13 cellular contexts compared by ENCODE assay signal in genomic region chr19:38839816-38840582, GRCh38. TPM values are rescaled to one million over a fixed set of nuclear protein-coding genes. Genes with fewer than 3 reads are reported as not detected.
DNase-seq lines count a peak whose midpoint lies in the region; ATAC-seq and TF ChIP-seq lines count a peak whose summit lies in the region.
"Had no signal": no experiment of that assay in that cellular context is flagged by ENCODE, and none has a peak within 500 bp of the region (broad histone marks: within the 10 kb centered on the region; RNA-seq: fewer than 3 reads in every experiment).

No MANE protein-coding gene starts in this region.

- TF ChIP-seq POLR2A in gastroesophageal sphincter (IDR thresholded peaks at IDR 0.05), result no peak

- TF ChIP-seq CTCF in gastroesophageal sphincter (IDR thresholded peaks at IDR 0.05), result no peak
- no peak for TF ChIP-seq CTCF in OCI-LY7 (conservative IDR thresholded peaks at IDR 0.05; ENCODE audit: low read length)

- no peak overlapping the region for H2AFZ ChIP-seq in OCI-LY7 (ENCODE audit: low read length)

- POLR2A ChIA-PET in activated CD4-positive, alpha-beta memory T cell treated with anti-CD3 and anti-CD28 coated beads for 36 hours (lab: Charles Lee), result interaction anchor here (0.6 to 1.5 kb wide), 4 partner anchors 7 to 9 kb away, joined by 3 to 9 read pairs (median 3); no protein-coding TSS in a partner anchor
- POLR2A ChIA-PET in OCI-LY7 (lab: Charles Lee), result no interaction called here

- H3K4me1 Mint-ChIP-seq in activated CD4-positive, alpha-beta memory T cell treated with anti-CD3 and anti-CD28 coated beads for 36 hours (ENCODE audit: low read depth), result peaks cover 72% of the 10 kb centered on the region
- H3K4me1 Mint-ChIP-seq in stimulated activated naive CD8-positive, alpha-beta T cell treated with anti-CD3 and anti-CD28 coated beads, Interleukin-15, amount 100 ng/mL, for 72 hours, result peaks cover 67% of the 10 kb centered on the region

- no peaks in the 10 kb centered on the region for H3K27me3 ChIP-seq in gastroesophageal sphincter

- H3K4me1 ChIP-seq in gastroesophageal sphincter (peaks cover 0 to 56% (median 0%) of the 10 kb centered on the region in 3 donors), OCI-LY7 (ENCODE audit: insufficient read depth, low read length, poor library complexity, severe bottlenecking) (peaks cover 13% of the 10 kb centered on the region)

- H3K27ac ChIP-seq in gastroesophageal sphincter, result peak overlapping the region in 3 of 4 donors; percentile 15 to 48 (median 17)
- no peak overlapping the region for H3K27ac ChIP-seq in OCI-LY7 (ENCODE audit: low read depth, low read length, poor library complexity, severe bottlenecking)

- 60 to 76% methylated on average over 5 to 7 of the region's 28 CpGs for WGBS in gastroesophageal sphincter (ENCODE audit: low coverage in 1 of 2), 2 donors

- no TSS peak for BruUV-seq in OCI-LY7 (replicated peaks; lab: Mats Ljungman, UMichigan)

- no peaks in the 10 kb centered on the region for H3K9me2 ChIP-seq in OCI-LY7 (ENCODE audit: insufficient read depth, low read length)

- no peak overlapping the region for H3K4me3 ChIP-seq in gastroesophageal sphincter
- no peak overlapping the region for H3K4me3 ChIP-seq in OCI-LY7 (ENCODE audit: low read depth, low read length, poor library complexity, severe bottlenecking)

- peak overlapping the region; percentile 89 for H3K27ac Mint-ChIP-seq in activated CD4-positive, alpha-beta memory T cell treated with anti-CD3 and anti-CD28 coated beads for 36 hours
- peak overlapping the region; percentile 89 to 97 for H3K27ac Mint-ChIP-seq in stimulated activated naive CD8-positive, alpha-beta T cell treated with anti-CD3 and anti-CD28 coated beads, Interleukin-15, amount 100 ng/mL, for 72 hours

- peaks cover 35% of the 10 kb centered on the region; the same call in 1 of the 2 replicates for H3K79me2 ChIP-seq in OCI-LY7 (ENCODE audit: insufficient read depth, low read depth, low read length)

- no peak overlapping the region for H3K4me3 Mint-ChIP-seq in activated CD4-positive, alpha-beta memory T cell treated with anti-CD3 and anti-CD28 coated beads for 36 hours
- H3K4me3 Mint-ChIP-seq in stimulated activated naive CD8-positive, alpha-beta T cell treated with anti-CD3 and anti-CD28 coated beads, Interleukin-15, amount 100 ng/mL, for 72 hours, result peak overlapping the region; percentile 22 to 78

- no peak overlapping the region for H3K4me2 ChIP-seq in OCI-LY7 (ENCODE audit: low read length)

- no peak for TF ChIP-seq EP300 in gastroesophageal sphincter (IDR thresholded peaks at IDR 0.05)

- peaks cover 79% of the 10 kb centered on the region for H3K36me3 Mint-ChIP-seq in activated CD4-positive, alpha-beta memory T cell treated with anti-CD3 and anti-CD28 coated beads for 36 hours

- ATAC-seq in Right ventricle myocardium superior (ENCODE audit: poor library complexity) (no peak), Right ventricle myocardium inferior (no peak), gastroesophageal sphincter (no peak), HG03378 (IDR thresholded peaks at IDR 0.05; ENCODE audit: unreplicated experiment) (no peak)
- no peak for ATAC-seq in stimulated activated naive CD8-positive, alpha-beta T cell treated with anti-CD3 and anti-CD28 coated beads, Interleukin-15, amount 100 ng/mL, for 72 hours

- no peaks in the 10 kb centered on the region for H3K9me3 ChIP-seq in gastroesophageal sphincter
- H3K9me3 ChIP-seq in OCI-LY7 (ENCODE audit: low read length), result no peaks in the 10 kb centered on the region

- H3K36me3 ChIP-seq in gastroesophageal sphincter (peaks cover 0 to 100% of the 10 kb centered on the region in 2 donors), OCI-LY7 (ENCODE audit: insufficient read depth, low read length) (peaks cover 99% of the 10 kb centered on the region)

- CTCF ChIA-PET in activated CD4-positive, alpha-beta memory T cell treated with anti-CD3 and anti-CD28 coated beads for 36 hours (lab: Charles Lee), result interaction anchor here (1.2 to 1.8 kb wide), 3 partner anchors 29 to 70 kb away, joined by 4 to 6 read pairs (median 4); no protein-coding TSS in a partner anchor
- CTCF ChIA-PET in OCI-LY7 (lab: Charles Lee; ENCODE audit: unreplicated experiment), result interaction anchor here (0.5 kb wide), 1 partner anchor 71 kb away, joined by 4 read pairs; no protein-coding TSS in a partner anchor

- intact Hi-C loops in Right ventricle myocardium superior (cut with DNase I), result loop anchor here (10.0 kb wide), 1 partner anchor 205 kb away; no protein-coding TSS in a partner anchor
- intact Hi-C loops in Right ventricle myocardium inferior (cut with DNase I), result no loop called here
- intact Hi-C loops in activated CD4-positive, alpha-beta memory T cell treated with anti-CD3 and anti-CD28 coated beads for 36 hours (cut with micrococcal nuclease), result loop anchor here (5.0 kb wide), 1 partner anchor 203 kb away; no protein-coding TSS in a partner anchor
- intact Hi-C loops in OCI-LY7 (cut with micrococcal nuclease; ENCODE audit: unreplicated experiment), result no loop called here

- peaks cover 31% of the 10 kb centered on the region for H4K20me1 ChIP-seq in OCI-LY7 (ENCODE audit: insufficient read depth, low read length)

- no peaks in the 10 kb centered on the region for H3K27me3 Mint-ChIP-seq in activated CD4-positive, alpha-beta memory T cell treated with anti-CD3 and anti-CD28 coated beads for 36 hours
- H3K27me3 Mint-ChIP-seq in stimulated activated naive CD8-positive, alpha-beta T cell treated with anti-CD3 and anti-CD28 coated beads, Interleukin-15, amount 100 ng/mL, for 72 hours, result no peaks in the 10 kb centered on the region

- DNase-seq in Right ventricle myocardium superior, result peak; percentile 41
- DNase-seq in Right ventricle myocardium inferior (ENCODE audit: missing footprints), result no peak
- peak; percentile 45 for DNase-seq in activated CD4-positive, alpha-beta memory T cell treated with anti-CD3 and anti-CD28 coated beads for 36 hours
- DNase-seq in stimulated activated naive CD8-positive, alpha-beta T cell treated with anti-CD3 and anti-CD28 coated beads, Interleukin-15, amount 100 ng/mL, for 72 hours, result no peak
- no peak for DNase-seq in OCI-LY7 (ENCODE audit: low spot score)
- no peak for DNase-seq in OCI-M2 (lab: John Stamatoyannopoulos, UW; ENCODE audit: unreplicated experiment)
- DNase-seq: NCI-H1092 treated with DMSO at 0.1 percent for 48 hours, NCI-H526, retina had no signal

- H3K9me3 Mint-ChIP-seq in activated CD4-positive, alpha-beta memory T cell treated with anti-CD3 and anti-CD28 coated beads for 36 hours, result no peaks in the 10 kb centered on the region
- H3K9me3 Mint-ChIP-seq in stimulated activated naive CD8-positive, alpha-beta T cell treated with anti-CD3 and anti-CD28 coated beads, Interleukin-15, amount 100 ng/mL, for 72 hours, result no peaks in the 10 kb centered on the region

RNA-seq across cellular contexts. Expression of gene ECH1, which starts 8.4 kb away (rescaled TPM):
- total RNA-seq in Right ventricle myocardium superior (1,260 TPM), Right ventricle myocardium inferior (1,308 TPM), gastroesophageal sphincter (100 to 1,000 TPM in 2 of 4 donors, 10 to 100 TPM in 2; 88.3 to 162 (median 110) TPM), OCI-LY7 (2022) (124 and 134 TPM in 2 replicates)
- 100 to 1,000 TPM; 152 to 155 TPM for total RNA-seq in activated CD4-positive, alpha-beta memory T cell treated with anti-CD3 and anti-CD28 coated beads for 36 hours
- 68.8 and 70.9 TPM in 2 replicates for total RNA-seq in OCI-LY7 (2014; rRNA removed; shearing (Covaris generic))

RNA-seq across cellular contexts. Expression of gene HNRNPL, which starts 9.8 kb away (rescaled TPM):
- total RNA-seq in Right ventricle myocardium superior, result 158 TPM
- total RNA-seq in Right ventricle myocardium inferior, result 184 TPM
- 100 to 1,000 TPM; 646 to 671 TPM for total RNA-seq in activated CD4-positive, alpha-beta memory T cell treated with anti-CD3 and anti-CD28 coated beads for 36 hours
- 100 to 1,000 TPM; 173 to 180 (median 174) TPM for total RNA-seq in gastroesophageal sphincter
- total RNA-seq in OCI-LY7 (2014; rRNA removed; shearing (Covaris generic)), result 236 and 263 TPM in 2 replicates
- 655 and 706 TPM in 2 replicates for total RNA-seq in OCI-LY7 (2022)

RNA-seq across cellular contexts. Expression of gene LGALS4, which starts 27.3 kb away (rescaled TPM):
- total RNA-seq in Right ventricle myocardium superior, result 0.86 TPM
- total RNA-seq in Right ventricle myocardium inferior, result 0.76 TPM
- under 1 TPM; 0.33 to 0.70 TPM for total RNA-seq in activated CD4-positive, alpha-beta memory T cell treated with anti-CD3 and anti-CD28 coated beads for 36 hours
- 1 to 10 TPM in 2 of 4 donors, under 1 TPM in 1, not detected in 1; 0.27 to 1.6 (median 1.1) TPM for total RNA-seq in gastroesophageal sphincter
- 0.70 and 1.0 TPM in 2 replicates for total RNA-seq in OCI-LY7 (2014; rRNA removed; shearing (Covaris generic))
- 1.1 and 1.3 TPM in 2 replicates for total RNA-seq in OCI-LY7 (2022)

RNA-seq across cellular contexts. Expression of gene RINL, which starts 38.1 kb away (rescaled TPM):
- 6.3 TPM for total RNA-seq in Right ventricle myocardium superior
- total RNA-seq in Right ventricle myocardium inferior, result 4.1 TPM
- 10 to 100 TPM; 92.6 to 100.0 TPM for total RNA-seq in activated CD4-positive, alpha-beta memory T cell treated with anti-CD3 and anti-CD28 coated beads for 36 hours
- total RNA-seq in gastroesophageal sphincter, result 1 to 10 TPM; 1.2 to 8.2 (median 4.1) TPM
- 26.3 and 33.3 TPM in 2 replicates for total RNA-seq in OCI-LY7 (2014; rRNA removed; shearing (Covaris generic))
- 38.4 and 42.1 TPM in 2 replicates for total RNA-seq in OCI-LY7 (2022)

RNA-seq across cellular contexts. Expression of gene LGALS7B, which starts 51.0 kb away (rescaled TPM):
- total RNA-seq in Right ventricle myocardium superior (not detected), Right ventricle myocardium inferior (not detected), gastroesophageal sphincter (10 to 100 TPM in 1 of 4 donors, 1 to 10 TPM in 2, not detected in 1; 2.1 to 58.4 (median 9.8) TPM), OCI-LY7 (2022) (not detected in 2 replicates)
- not detected for total RNA-seq in activated CD4-positive, alpha-beta memory T cell treated with anti-CD3 and anti-CD28 coated beads for 36 hours
- not detected in 2 replicates for total RNA-seq in OCI-LY7 (2014; rRNA removed; shearing (Covaris generic))
- total RNA-seq: glomerular endothelial cell; T-helper 1 cell treated with Interleukin-12 subunit alpha and Interleukin-12 subunit beta and Interleukin-4 antibody, amounts not matched to agents 30 ng/mL and 1 ng/mL, for 36 hours had no signal

Comparison
In these comparisons a context has a peak if more than half of its experiments do, and no peak if none do; other contexts are left out.
1. DNase-seq: peak in Right ventricle myocardium superior (single experiment) and activated CD4-positive, alpha-beta memory T cell treated with anti-CD3 and anti-CD28 coated beads for 36 hours (single experiment); none in Right ventricle myocardium inferior (single experiment), stimulated activated naive CD8-positive, alpha-beta T cell treated with anti-CD3 and anti-CD28 coated beads, Interleukin-15, amount 100 ng/mL, for 72 hours (0 of 2), OCI-LY7 (single experiment) and OCI-M2 (single experiment).
2. intact Hi-C loops: an anchor here in Right ventricle myocardium superior (10.0 kb wide) and activated CD4-positive, alpha-beta memory T cell treated with anti-CD3 and anti-CD28 coated beads for 36 hours (5.0 kb wide); none called in Right ventricle myocardium inferior and OCI-LY7.